8 cellular contexts compared by ENCODE assay signal in genomic region chr4:83231620-83232056, GRCh38. TPM values are rescaled to one million over a fixed set of nuclear protein-coding genes. Genes with fewer than 3 reads are reported as not detected.
DNase-seq lines count a peak whose midpoint lies in the region; ATAC-seq and TF ChIP-seq lines count a peak whose summit lies in the region.

No MANE protein-coding gene starts in this region.

- intact Hi-C loops in PC-3 (cut with micrococcal nuclease), result no loop called here
- intact Hi-C loops in right lobe of liver (cut with DNase I), result no loop called here
- intact Hi-C loops in thyroid gland (cut with DNase I), result no loop called here

- no TSS peak for BruUV-seq in PC-3 (replicated peaks; lab: Mats Ljungman, UMichigan)

- POLR2A ChIA-PET in PC-3 (lab: Charles Lee; ENCODE audit: unreplicated experiment) (no interaction called here), RWPE1 (lab: Yijun Ruan, JAX; ENCODE audit: low non-redundant PET) (no interaction called here)

- WGBS in right lobe of liver (ENCODE audit: insufficient coverage, low coverage, low lambda C conversion rate, missing lambda C conversion rate), result 7% methylated on average over 1 of the region's 1 CpG
- 75 to 88% methylated on average over 1 of the region's 1 CpG for WGBS in thyroid gland, 2 donors
- 93% methylated on average over 1 of the region's 1 CpG for WGBS in smooth muscle cell (ENCODE audit: low lambda C conversion rate)

- H3K36me3 ChIP-seq in PC-3 (ENCODE audit: low read depth, low read length) (no peaks in the 10 kb centered on the region), right lobe of liver (no peaks in the 10 kb centered on the region), thyroid gland (no peaks in the 10 kb centered on the region), smooth muscle cell (ENCODE audit: low read depth) (no peaks in the 10 kb centered on the region)

- H3K27ac ChIP-seq in PC-3 (ENCODE audit: low read length) (no peak overlapping the region), right lobe of liver (no peak overlapping the region), RWPE1 (no peak overlapping the region), thyroid gland (no peak overlapping the region), smooth muscle cell (ENCODE audit: low read depth) (no peak overlapping the region)

- H2AFZ ChIP-seq in PC-3 (ENCODE audit: low read length) (no peak overlapping the region), smooth muscle cell (ENCODE audit: low read depth) (no peak overlapping the region)

- H3F3A ChIP-seq in PC-3 (ENCODE audit: low read length, unreplicated experiment) (no peaks in the 10 kb centered on the region), smooth muscle cell (ENCODE audit: low read depth) (no peaks in the 10 kb centered on the region)

- H3K9ac ChIP-seq in PC-3 (ENCODE audit: low read length) (no peak overlapping the region), smooth muscle cell (ENCODE audit: low read depth) (no peak overlapping the region)

- H3K4me2 ChIP-seq in PC-3 (ENCODE audit: low read length) (no peak overlapping the region), smooth muscle cell (no peak overlapping the region)

- TF ChIP-seq CTCF in PC-3 (conservative IDR thresholded peaks at IDR 0.05; ENCODE audit: low read depth, low read length), result no peak
- TF ChIP-seq CTCF in right lobe of liver (IDR thresholded peaks at IDR 0.05), result no peak
- no peak for TF ChIP-seq CTCF in RWPE1 (conservative IDR thresholded peaks at IDR 0.05; ENCODE audit: low read depth)
- TF ChIP-seq CTCF in thyroid gland (IDR thresholded peaks at IDR 0.05), result no peak
- TF ChIP-seq CTCF in smooth muscle cell (IDR thresholded peaks at IDR 0.05; ENCODE audit: borderline replicate concordance, insufficient read depth, poor library complexity, severe bottlenecking), result no peak

- H3K4me1 ChIP-seq in PC-3 (ENCODE audit: insufficient read depth, low read length), result peaks cover 19% of the 10 kb centered on the region; the same call in 1 of the 2 replicates
- no peaks in the 10 kb centered on the region for H3K4me1 ChIP-seq in right lobe of liver
- no peaks in the 10 kb centered on the region for H3K4me1 ChIP-seq in thyroid gland
- no peaks in the 10 kb centered on the region for H3K4me1 ChIP-seq in smooth muscle cell (ENCODE audit: low read depth)

- H3K9me2 ChIP-seq in PC-3 (replicated peaks; ENCODE audit: low read length), result no peaks in the 10 kb centered on the region

- H3K79me2 ChIP-seq in PC-3 (ENCODE audit: low read length), result no peaks in the 10 kb centered on the region
- H3K79me2 ChIP-seq in smooth muscle cell (ENCODE audit: low read depth), result no peaks in the 10 kb centered on the region

- H3K4me3 ChIP-seq in PC-3 (ENCODE audit: low read length) (no peak overlapping the region), right lobe of liver (no peak overlapping the region), thyroid gland (replicated peaks in 1 of 3) (no peak overlapping the region), smooth muscle cell (no peak overlapping the region)

- TF ChIP-seq POLR2A in right lobe of liver (IDR thresholded peaks at IDR 0.05), result no peak
- no peak for TF ChIP-seq POLR2A in thyroid gland (IDR thresholded peaks at IDR 0.05)

- H4K20me1 ChIP-seq in PC-3 (ENCODE audit: low read length) (no peaks in the 10 kb centered on the region), smooth muscle cell (ENCODE audit: low read depth) (no peaks in the 10 kb centered on the region)

- ATAC-seq in GM18909 (IDR thresholded peaks at IDR 0.05; ENCODE audit: poor library complexity, unreplicated experiment) (peak; percentile 84), HG02840 (IDR thresholded peaks at IDR 0.05; ENCODE audit: low FRiP score, unreplicated experiment) (peak; percentile 57), PC-3 (no peak; the same call in 1 of the 2 replicates), right lobe of liver (peak; percentile 27 to 48 (median 42))

- CTCF ChIA-PET in PC-3 (lab: Charles Lee) (no interaction called here), RWPE1 (lab: Yijun Ruan, JAX) (no interaction called here)

- H3K9me3 ChIP-seq in PC-3 (ENCODE audit: low read length) (no peaks in the 10 kb centered on the region), right lobe of liver (no peaks in the 10 kb centered on the region), thyroid gland (no peaks in the 10 kb centered on the region), smooth muscle cell (replicated peaks; ENCODE audit: low read depth) (no peaks in the 10 kb centered on the region)

- peak; percentile 63 for DNase-seq in PC-3
- no peak for DNase-seq in right lobe of liver
- DNase-seq in RWPE1 (ENCODE audit: low spot score), result no peak
- no peak for DNase-seq in UCSD-AML1 (lab: John Stamatoyannopoulos, UW; ENCODE audit: unreplicated experiment)
- no peak for DNase-seq in thyroid gland
- no peak for DNase-seq in smooth muscle cell (lab: John Stamatoyannopoulos, UW; ENCODE audit: unreplicated experiment)

- no peaks in the 10 kb centered on the region for H3K27me3 ChIP-seq in PC-3 (ENCODE audit: low read length)
- H3K27me3 ChIP-seq in right lobe of liver, result no peaks in the 10 kb centered on the region
- H3K27me3 ChIP-seq in thyroid gland, result no peaks in the 10 kb centered on the region
- H3K27me3 ChIP-seq in smooth muscle cell (ENCODE audit: low read depth), result no peaks in the 10 kb centered on the region

RNA-seq across cellular contexts. Expression of gene COQ2, which starts 53.0 kb away (rescaled TPM):
- total RNA-seq in PC-3 (2014; rRNA removed), result 22.0 and 23.8 TPM in 2 replicates
- 10 to 100 TPM in 4 of 6 experiments, 1 to 10 TPM in 2; 6.9 to 15.5 (median 10.6) TPM for total RNA-seq in right lobe of liver
- 10 to 100 TPM in 3 of 4 donors, 1 to 10 TPM in 1; 6.0 to 29.1 (median 14.0) TPM for total RNA-seq in thyroid gland
- total RNA-seq in smooth muscle cell, result 5.7 and 7.3 TPM in 2 replicates
- 8.1 and 11.5 TPM in 2 replicates for polyA plus RNA-seq in smooth muscle cell
